8 cellular contexts compared by ENCODE assay signal in genomic region chr6:154508573-154509375, GRCh38. TPM values are rescaled to one million over a fixed set of nuclear protein-coding genes. Genes with fewer than 3 reads are reported as not detected.
DNase-seq lines count a peak whose midpoint lies in the region; ATAC-seq and TF ChIP-seq lines count a peak whose summit lies in the region.

No MANE protein-coding gene starts in this region.

- peaks cover 9% of the 10 kb centered on the region for H3K4me1 Mint-ChIP-seq in activated CD8-positive, alpha-beta memory T cell treated with anti-CD3 and anti-CD28 coated beads, Interleukin-2, amount 10 ng/mL, durations not matched to agents 7 days and 5 days

- H3K9me3 ChIP-seq in mammary epithelial cell (replicated peaks; ENCODE audit: insufficient read depth, low read length), result no peaks in the 10 kb centered on the region

- H4K20me1 ChIP-seq in mammary epithelial cell (ENCODE audit: insufficient read depth, low read length), result no peaks in the 10 kb centered on the region

- dilution Hi-C loops in mammary epithelial cell (cut with HindIII; ENCODE audit: low sequenced_read_pairs), result no loop called here

- CTCF ChIA-PET in mammary epithelial cell (lab: Charles Lee; ENCODE audit: low non-redundant PET), result no interaction called here
- CTCF ChIA-PET in activated CD8-positive, alpha-beta memory T cell treated with anti-CD3 and anti-CD28 coated beads, Interleukin-2, amount 10 ng/mL, durations not matched to agents 7 days and 5 days (lab: Charles Lee), result no interaction called here

- TF ChIP-seq CTCF in HL-60 (IDR thresholded peaks at IDR 0.05; ENCODE audit: insufficient read depth, low read length) (no peak), mammary epithelial cell (conservative IDR thresholded peaks at IDR 0.05 in 1 of 2, IDR thresholded peaks at IDR 0.05 in 1 of 2; ENCODE audit: extremely low read depth in 1 of 2, insufficient read depth in 1 of 2, low read depth in 1 of 2, low read length in 2 of 2) (no peak)

- H3K79me2 ChIP-seq in ACC112 (ENCODE audit: control insufficient read depth, insufficient read depth, low read length, unreplicated experiment), result peaks cover 39% of the 10 kb centered on the region
- no peaks in the 10 kb centered on the region for H3K79me2 ChIP-seq in mammary epithelial cell (ENCODE audit: insufficient read depth, low read length)

- H2AFZ ChIP-seq in ACC112 (ENCODE audit: low read length, unreplicated experiment) (peak overlapping the region; percentile 83), mammary epithelial cell (ENCODE audit: low read depth, low read length) (peak overlapping the region; percentile 98)

- in situ Hi-C loops in mammary epithelial cell (cut with MboI; ENCODE audit: low sequenced_read_pairs in 2 of 2), result no loop called here

- H3K36me3 ChIP-seq in ACC112 (ENCODE audit: insufficient read depth, low read length), result no peaks in the 10 kb centered on the region
- H3K36me3 ChIP-seq in mammary epithelial cell (ENCODE audit: insufficient read depth, low read length), result no peaks in the 10 kb centered on the region

- H3K27me3 ChIP-seq in ACC112 (ENCODE audit: insufficient read depth, low read length) (no peaks in the 10 kb centered on the region), HL-60 (ENCODE audit: insufficient read depth, poor library complexity, severe bottlenecking) (peaks cover 31% of the 10 kb centered on the region), mammary epithelial cell (ENCODE audit: insufficient read depth, low read length) (no peaks in the 10 kb centered on the region)

- peaks cover 64% of the 10 kb centered on the region for H3K27me3 Mint-ChIP-seq in activated CD8-positive, alpha-beta memory T cell treated with anti-CD3 and anti-CD28 coated beads, Interleukin-2, amount 10 ng/mL, durations not matched to agents 7 days and 5 days

- peaks cover 14% of the 10 kb centered on the region for H3K4me1 ChIP-seq in ACC112 (ENCODE audit: control insufficient read depth, insufficient read depth, low read length, unreplicated experiment)
- H3K4me1 ChIP-seq in mammary epithelial cell (ENCODE audit: insufficient read depth, low read length), result peaks cover 14% of the 10 kb centered on the region

- H3K4me3 ChIP-seq in ACC112 (ENCODE audit: low read depth, low read length) (peak overlapping the region; percentile 99), HL-60 (replicated peaks; ENCODE audit: insufficient read depth, low read length) (peak overlapping the region; percentile 74; the same call in 1 of the 2 replicates), mammary epithelial cell (replicated peaks in 1 of 3; ENCODE audit: insufficient read depth in 1 of 3, low read depth in 2 of 3, low read length in 3 of 3) (peak overlapping the region; percentile 76 to 82 (median 79))

- peak overlapping the region; percentile 100 for H3K4me2 ChIP-seq in mammary epithelial cell (ENCODE audit: insufficient read depth, low read depth, low read length)

- no peak overlapping the region for H3K27ac ChIP-seq in ACC112 (ENCODE audit: low read depth, low read length)
- H3K27ac ChIP-seq in HL-60 (replicated peaks), result no peak overlapping the region
- H3K27ac ChIP-seq in mammary epithelial cell (ENCODE audit: insufficient read depth, low read depth, low read length), result no peak overlapping the region

- H3K27ac Mint-ChIP-seq in activated CD8-positive, alpha-beta memory T cell treated with anti-CD3 and anti-CD28 coated beads, Interleukin-2, amount 10 ng/mL, durations not matched to agents 7 days and 5 days, result no peak overlapping the region

- ATAC-seq in activated CD8-positive, alpha-beta memory T cell treated with anti-CD3 and anti-CD28 coated beads, Interleukin-2, amount 10 ng/mL, durations not matched to agents 7 days and 5 days, result no peak

- BruUV-seq in mammary epithelial cell (replicated peaks; lab: Mats Ljungman, UMichigan), result no TSS peak

- intact Hi-C loops in mammary epithelial cell (cut with micrococcal nuclease), result no loop called here

- DNase-seq in HL-60 (ENCODE audit: low read depth in 1 of 2, low spot score in 1 of 2), result no peak
- DNase-seq in mammary epithelial cell, result peak; percentile 57
- peak; percentile 8 for DNase-seq in middle frontal gyrus (ENCODE audit: extremely low spot score, low spot score)
- no peak for DNase-seq in NOMO-1 treated with dmso at 0.1 percent for 144 hours (lab: John Stamatoyannopoulos, UW; ENCODE audit: unreplicated experiment)
- DNase-seq in globus pallidus (ENCODE audit: low spot score), result no peak
- no peak for DNase-seq in H4 (ENCODE audit: low spot score)
- DNase-seq in activated CD8-positive, alpha-beta memory T cell treated with anti-CD3 and anti-CD28 coated beads, Interleukin-2, amount 10 ng/mL, durations not matched to agents 7 days and 5 days, result no peak

- H3K9me3 Mint-ChIP-seq in activated CD8-positive, alpha-beta memory T cell treated with anti-CD3 and anti-CD28 coated beads, Interleukin-2, amount 10 ng/mL, durations not matched to agents 7 days and 5 days (ENCODE audit: low read depth), result no peaks in the 10 kb centered on the region

- no peak overlapping the region for H3K4me3 Mint-ChIP-seq in activated CD8-positive, alpha-beta memory T cell treated with anti-CD3 and anti-CD28 coated beads, Interleukin-2, amount 10 ng/mL, durations not matched to agents 7 days and 5 days

- H3K36me3 Mint-ChIP-seq in activated CD8-positive, alpha-beta memory T cell treated with anti-CD3 and anti-CD28 coated beads, Interleukin-2, amount 10 ng/mL, durations not matched to agents 7 days and 5 days, result no peaks in the 10 kb centered on the region

- H3K9ac ChIP-seq in mammary epithelial cell (ENCODE audit: insufficient read depth, low read length), result peak overlapping the region; percentile 57

- WGBS in mammary epithelial cell (ENCODE audit: low coverage, missing lambda C conversion rate), result 74% methylated on average over 10 of the region's 14 CpGs

RNA-seq across cellular contexts. Expression of gene CNKSR3, which starts 1.7 kb away (rescaled TPM):
- total RNA-seq in mammary epithelial cell, result 1 to 10 TPM; 1.7 to 4.1 TPM
- polyA plus RNA-seq in mammary epithelial cell, result 0.94 TPM
- polyA minus RNA-seq in mammary epithelial cell, result 0.88 TPM
- 8.1 and 8.3 TPM in 2 replicates for total RNA-seq in H4 (2014; rRNA removed; shearing (Covaris generic))
- not detected for total RNA-seq in activated CD8-positive, alpha-beta memory T cell treated with anti-CD3 and anti-CD28 coated beads, Interleukin-2, amount 10 ng/mL, durations not matched to agents 7 days and 5 days

Comparison
In these comparisons a context has a peak if more than half of its experiments do, and no peak if none do; other contexts are left out.
1. DNase-seq: peak in mammary epithelial cell (single experiment) and middle frontal gyrus (single experiment); none in HL-60 (0 of 2), NOMO-1 treated with dmso at 0.1 percent for 144 hours (single experiment), globus pallidus (single experiment), H4 (single experiment) and activated CD8-positive, alpha-beta memory T cell treated with anti-CD3 and anti-CD28 coated beads, Interleukin-2, amount 10 ng/mL, durations not matched to agents 7 days and 5 days (single experiment).
2. Peak in every context shown above with its lines, with median percentiles within 50 percentile points of each other: H3K4me3 ChIP-seq.